In genomic region chr5:112643339-112643971, GRCh38 we compare ENCODE assay signal across 14 cellular contexts.
DNase-seq lines count a peak whose midpoint lies in the region; ATAC-seq and TF ChIP-seq lines count a peak whose summit lies in the region.
"Had no signal": no experiment of that assay in that cellular context is flagged by ENCODE, and none has a peak within 500 bp of the region (broad histone marks: within the 10 kb centered on the region; RNA-seq: fewer than 3 reads in every experiment).

No MANE protein-coding gene starts in this region.

- in situ Hi-C loops in HAP-1 (cut with MboI; ENCODE audit: low sequenced_read_pairs), result no loop called here

- H3K9me3 ChIP-seq in cardiac muscle cell (ENCODE audit: low read depth), result no peaks in the 10 kb centered on the region
- H3K9me3 ChIP-seq in lower lobe of right lung, result no peaks in the 10 kb centered on the region
- no peaks in the 10 kb centered on the region for H3K9me3 ChIP-seq in HAP-1

- intact Hi-C loops in Right ventricle myocardium inferior (cut with DNase I) (no loop called here), lower lobe of right lung (cut with DNase I) (no loop called here)

- peak overlapping the region; percentile 33 for H3K27ac ChIP-seq in cardiac muscle cell
- no peak overlapping the region for H3K27ac ChIP-seq in lower lobe of right lung

- DNase-seq in cardiac muscle cell (ENCODE audit: low read depth in 1 of 2, low spot score in 1 of 2) (peak in 1 of 2 donors; percentile 23), Right ventricle myocardium inferior (ENCODE audit: missing footprints) (no peak), lower lobe of right lung (no peak), omental fat pad (ENCODE audit: low spot score) (no peak), NCI-H510A treated with DMSO at 0.1 percent for 48 hours (lab: John Stamatoyannopoulos, UW) (no peak), HAP-1 (ENCODE audit: low spot score in 2 of 2) (no peak)
- DNase-seq: GF-D8, Karpas-422, MV-4-11, NCI-H1105 treated with DMSO at 0.1 percent for 48 hours, NCI-H2029 treated with DMSO at 0.1 percent for 48 hours, NCI-H524 treated with DMSO at 0.1 percent for 48 hours, OCI-M1 had no signal

- no peak for TF ChIP-seq CTCF in cardiac muscle cell (IDR thresholded peaks at IDR 0.05; ENCODE audit: low read depth, low read length)
- no peak for TF ChIP-seq CTCF in lower lobe of right lung (IDR thresholded peaks at IDR 0.05)
- TF ChIP-seq CTCF in omental fat pad (IDR thresholded peaks at IDR 0.05), result no peak

- ATAC-seq in Right ventricle myocardium inferior (no peak), lower lobe of right lung (peak; percentile 74 to 85), omental fat pad (ENCODE audit: low FRiP score) (peak; percentile 33), GM21515 (IDR thresholded peaks at IDR 0.05; ENCODE audit: unreplicated experiment) (no peak)

- H3K27me3 ChIP-seq in cardiac muscle cell (no peaks in the 10 kb centered on the region), lower lobe of right lung (ENCODE audit: low read depth) (no peaks in the 10 kb centered on the region), HAP-1 (ENCODE audit: low read depth) (no peaks in the 10 kb centered on the region)

- H3K36me3 ChIP-seq in cardiac muscle cell (no peaks in the 10 kb centered on the region), lower lobe of right lung (no peaks in the 10 kb centered on the region), HAP-1 (replicated peaks) (no peaks in the 10 kb centered on the region)

- H3K4me1 ChIP-seq in cardiac muscle cell (ENCODE audit: low read depth) (peaks cover 19% of the 10 kb centered on the region), lower lobe of right lung (no peaks in the 10 kb centered on the region), HAP-1 (no peaks in the 10 kb centered on the region)

- H3K4me3 ChIP-seq in cardiac muscle cell, result no peak overlapping the region
- H3K4me3 ChIP-seq in lower lobe of right lung, result no peak overlapping the region
- H3K4me3 ChIP-seq in HAP-1, result no peak overlapping the region

Comparison
In these comparisons a context has a peak if more than half of its experiments do, and no peak if none do; other contexts are left out.
1. ATAC-seq: peak in lower lobe of right lung (2 of 2) and omental fat pad (single experiment); none in Right ventricle myocardium inferior (single experiment) and GM21515 (single experiment).